ENCODE assay signal across 8 cellular contexts in genomic region chr1:7962636-7963377, GRCh38. TPM values are rescaled to one million over a fixed set of nuclear protein-coding genes. Genes with fewer than 3 reads are reported as not detected.
DNase-seq lines count a peak whose midpoint lies in the region; ATAC-seq, FAIRE-seq and TF ChIP-seq lines count a peak whose summit lies in the region.

No MANE protein-coding gene starts in this region.

- no peaks in the 10 kb centered on the region for H3K27me3 ChIP-seq in ACC112 (ENCODE audit: insufficient read depth, low read length)

- H3K79me2 ChIP-seq in ACC112 (ENCODE audit: control insufficient read depth, insufficient read depth, low read length, unreplicated experiment) = peaks cover 66% of the 10 kb centered on the region

- H3K36me3 ChIP-seq in ACC112 (ENCODE audit: insufficient read depth, low read length) (peaks cover 34% of the 10 kb centered on the region), mesodermal cell (ENCODE audit: control insufficient read depth, insufficient read depth, low read length) (peaks cover 52% of the 10 kb centered on the region)

- DNase-seq in HFF-Myc (ENCODE audit: extremely low read depth, low read depth) = no peak
- no peak for DNase-seq in astrocyte of the cerebellum (ENCODE audit: low read depth)
- no peak for DNase-seq in GM19239 (ENCODE audit: insufficient read length, low spot score)
- no peak for DNase-seq in T-helper 9 cell
- no peak for DNase-seq in AG08395 (ENCODE audit: low spot score)

- no peak for FAIRE-seq in GM19239 (lab: Jason Lieb, UNC)

- peak overlapping the region; percentile 86 for H3K27ac ChIP-seq in ACC112 (ENCODE audit: low read depth, low read length)
- no peak overlapping the region for H3K27ac ChIP-seq in mesodermal cell (ENCODE audit: low read depth, low read length, severe bottlenecking)

- no peak overlapping the region for H2AFZ ChIP-seq in ACC112 (ENCODE audit: low read length, unreplicated experiment)

- 90 to 95% methylated on average over 4 to 6 of the region's 11 CpGs for WGBS in mesodermal cell (ENCODE audit: insufficient coverage in 2 of 2), 2 experiments

- TF ChIP-seq CTCF in HFF-Myc (IDR thresholded peaks at IDR 0.05; ENCODE audit: low read depth, low read length, missing control alignments) = no peak
- TF ChIP-seq CTCF in astrocyte of the cerebellum (IDR thresholded peaks at IDR 0.05; ENCODE audit: low read depth, low read length, missing control alignments) = no peak

- H3K4me1 ChIP-seq in ACC112 (ENCODE audit: control insufficient read depth, insufficient read depth, low read length, unreplicated experiment) = peaks cover 11% of the 10 kb centered on the region
- H3K4me1 ChIP-seq in mesodermal cell (ENCODE audit: control insufficient read depth, insufficient read depth, low read length, poor library complexity, severe bottlenecking) = peaks cover 4% of the 10 kb centered on the region

- in situ Hi-C loops in astrocyte of the cerebellum (cut with HindIII; ENCODE audit: low sequenced_read_pairs) = no loop called here

- peak overlapping the region; percentile 94 for H3K4me3 ChIP-seq in ACC112 (ENCODE audit: low read depth, low read length)
- peak overlapping the region; percentile 83 for H3K4me3 ChIP-seq in HFF-Myc (replicated peaks; ENCODE audit: low read depth, low read length)
- peak overlapping the region; percentile 61 for H3K4me3 ChIP-seq in astrocyte of the cerebellum (ENCODE audit: low read depth, low read length)
- H3K4me3 ChIP-seq in mesodermal cell (ENCODE audit: extremely low read depth, insufficient read depth, low read length, poor library complexity, severe bottlenecking) = peak overlapping the region; percentile 86

- no peak for ATAC-seq in HG03039 (IDR thresholded peaks at IDR 0.05; ENCODE audit: unreplicated experiment)

- H3K9me3 ChIP-seq in mesodermal cell (ENCODE audit: control insufficient read depth, low read length) = no peaks in the 10 kb centered on the region

RNA-seq across cellular contexts. Expression of gene PARK7, which starts 1.3 kb away (rescaled TPM):
- polyA plus RNA-seq in mesodermal cell (2013, experiment 1 of 2) = 333 TPM
- 316 TPM for polyA plus RNA-seq in mesodermal cell (2013, experiment 2 of 2)

RNA-seq across cellular contexts. Expression of gene TNFRSF9, which starts 22.2 kb away (rescaled TPM):
- polyA plus RNA-seq in mesodermal cell (2013, experiment 1 of 2) = 0.74 TPM
- 0.61 TPM for polyA plus RNA-seq in mesodermal cell (2013, experiment 2 of 2)
